Comparison of ENCODE assay signal across 10 cellular contexts in the genomic region with DNA sequence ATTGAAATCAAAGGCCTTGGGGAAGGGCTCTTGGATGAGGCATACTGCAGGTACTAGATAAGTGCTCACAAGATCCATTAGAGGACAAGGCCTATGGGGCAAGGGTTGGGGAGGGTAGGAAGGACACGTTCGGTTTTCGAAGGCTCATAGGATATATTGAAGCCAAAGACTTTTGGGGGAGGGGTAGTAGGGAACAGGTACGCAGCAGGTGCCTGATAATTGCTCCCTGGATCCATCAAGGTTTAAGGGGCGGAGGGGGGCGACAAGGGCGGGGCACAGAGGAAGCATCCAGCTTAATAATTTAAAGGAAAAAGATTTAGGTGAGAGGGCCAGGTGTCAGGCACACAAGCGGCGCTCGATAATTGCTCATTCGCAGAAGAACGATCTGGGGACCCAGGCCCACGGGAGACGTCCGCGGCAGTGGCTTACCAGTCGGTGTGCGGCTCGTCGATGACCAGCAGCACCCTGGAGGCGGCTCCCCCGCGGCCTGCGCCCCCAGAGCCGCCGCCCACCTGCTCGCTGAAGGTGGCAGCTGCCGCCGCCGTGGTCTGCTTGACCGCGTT. TPM values are rescaled to one million over a fixed set of nuclear protein-coding genes. Genes with fewer than 3 reads are reported as not detected.
DNase-seq lines count a peak whose midpoint lies in the region; ATAC-seq, FAIRE-seq and TF ChIP-seq lines count a peak whose summit lies in the region.
"Had no signal": no experiment of that assay in that cellular context is flagged by ENCODE, and none has a peak within 500 bp of the region (broad histone marks: within the 10 kb centered on the region; RNA-seq: fewer than 3 reads in every experiment).

No MANE protein-coding gene starts in this region.

- H4K20me1 ChIP-seq in astrocyte (ENCODE audit: insufficient read depth, low read length), result no peaks in the 10 kb centered on the region

- H3K79me2 ChIP-seq in ACC112 (ENCODE audit: control insufficient read depth, insufficient read depth, low read length, unreplicated experiment) (no peaks in the 10 kb centered on the region), astrocyte (ENCODE audit: insufficient read depth, low read length) (no peaks in the 10 kb centered on the region)

- peak overlapping the region; percentile 75 for H3K4me2 ChIP-seq in astrocyte (ENCODE audit: low read length)

- no peak for DNase-seq in H7
- no peak for DNase-seq in astrocyte (ENCODE audit: low read depth)
- DNase-seq in naive B cell, result no peak
- DNase-seq in stimulated activated naive CD4-positive, alpha-beta T cell (lab: John Stamatoyannopoulos, UW), result no peak
- no peak for DNase-seq in GM13976 (ENCODE audit: low spot score)
- DNase-seq in middle frontal gyrus (ENCODE audit: extremely low spot score, low spot score), result no peak

- ATAC-seq in naive B cell (ENCODE audit: low read depth in 2 of 2) (no peak), GM21529 (IDR thresholded peaks at IDR 0.05; ENCODE audit: unreplicated experiment) (no peak)

- no peak for FAIRE-seq in astrocyte (lab: Jason Lieb, UNC)
- FAIRE-seq: D721Med had no signal

- no peak overlapping the region for H3K9ac ChIP-seq in astrocyte (ENCODE audit: low read length)

- no peak overlapping the region for H3K27ac ChIP-seq in ACC112 (ENCODE audit: low read depth, low read length)
- no peak overlapping the region for H3K27ac ChIP-seq in astrocyte (ENCODE audit: low read depth, low read length)
- H3K27ac ChIP-seq: colonic mucosa had no signal

- H3K27me3 Mint-ChIP-seq in astrocyte (ENCODE audit: low read depth, unreplicated experiment) (peaks cover 22% of the 10 kb centered on the region), naive B cell (peaks cover 37 to 63% (median 59%) of the 10 kb centered on the region in 3 donors)

- peak overlapping the region; percentile 77 for H3K4me3 Mint-ChIP-seq in astrocyte (ENCODE audit: unreplicated experiment)
- peak overlapping the region in 7 of 8 donors; percentile 15 to 78 (median 55) for H3K4me3 Mint-ChIP-seq in naive B cell

- no peaks in the 10 kb centered on the region for H3K9me3 ChIP-seq in astrocyte (ENCODE audit: insufficient read depth, low read depth, low read length)
- H3K9me3 ChIP-seq: colonic mucosa had no signal

- no peak overlapping the region for H2AFZ ChIP-seq in ACC112 (ENCODE audit: low read length, unreplicated experiment)
- no peak overlapping the region for H2AFZ ChIP-seq in astrocyte (ENCODE audit: low read depth, low read length)

- H3K36me3 ChIP-seq in ACC112 (ENCODE audit: insufficient read depth, low read length) (no peaks in the 10 kb centered on the region), H7 (replicated peaks; ENCODE audit: control insufficient read depth, insufficient read depth, low read length) (no peaks in the 10 kb centered on the region), astrocyte (ENCODE audit: insufficient read depth, low read length) (no peaks in the 10 kb centered on the region)
- H3K36me3 ChIP-seq: colonic mucosa had no signal

- no peaks in the 10 kb centered on the region for H3K9me3 Mint-ChIP-seq in astrocyte (ENCODE audit: unreplicated experiment)
- peaks cover 0 to 11% (median 2%) of the 10 kb centered on the region in 7 donors for H3K9me3 Mint-ChIP-seq in naive B cell

- TF ChIP-seq CTCF in astrocyte (IDR thresholded peaks at IDR 0.05; ENCODE audit: insufficient read depth, low read depth, low read length), result no peak
- TF ChIP-seq CTCF in GM13976 (IDR thresholded peaks at IDR 0.05; ENCODE audit: borderline replicate concordance, control extremely low read depth, extremely low read depth, insufficient read depth, missing control alignments), result no peak

- in situ Hi-C loops in GM13976 (cut with MboI; ENCODE audit: low sequenced_read_pairs, unreplicated experiment), result no loop called here

- H3K36me3 Mint-ChIP-seq in astrocyte (ENCODE audit: low read depth, unreplicated experiment) (no peaks in the 10 kb centered on the region), naive B cell (peaks cover 0 to 5% of the 10 kb centered on the region in 2 donors)

- H3K4me3 ChIP-seq in ACC112 (ENCODE audit: low read depth, low read length), result 0 out of 2 replicates have a peak overlapping the region, but pooled peaks have one; percentile 47
- peak overlapping the region; percentile 46; the same call in 1 of the 2 replicates for H3K4me3 ChIP-seq in H7 (ENCODE audit: insufficient read depth, low read depth, low read length)
- peak overlapping the region; percentile 33 for H3K4me3 ChIP-seq in astrocyte (ENCODE audit: insufficient read depth, low read depth, low read length)

- H3K27me3 ChIP-seq in ACC112 (ENCODE audit: insufficient read depth, low read length), result no peaks in the 10 kb centered on the region
- peaks cover 3% of the 10 kb centered on the region; the same call in 1 of the 2 replicates for H3K27me3 ChIP-seq in H7 (ENCODE audit: control insufficient read depth, insufficient read depth, low read length)
- no peaks in the 10 kb centered on the region for H3K27me3 ChIP-seq in astrocyte (ENCODE audit: insufficient read depth, low read length)
- H3K27me3 ChIP-seq: colonic mucosa had no signal

- H3K27ac Mint-ChIP-seq in astrocyte (ENCODE audit: unreplicated experiment) (no peak overlapping the region), naive B cell (peak overlapping the region in 2 of 6 donors; percentile 59 to 96)

- H3K4me1 ChIP-seq in ACC112 (ENCODE audit: control insufficient read depth, insufficient read depth, low read length, unreplicated experiment) (no peaks in the 10 kb centered on the region), astrocyte (ENCODE audit: insufficient read depth, low read length) (no peaks in the 10 kb centered on the region)
- H3K4me1 ChIP-seq: colonic mucosa had no signal

- no peaks in the 10 kb centered on the region for H3K4me1 Mint-ChIP-seq in astrocyte (ENCODE audit: low read depth, unreplicated experiment)
- peaks cover 0 to 4% (median 3%) of the 10 kb centered on the region in 3 donors for H3K4me1 Mint-ChIP-seq in naive B cell

RNA-seq across cellular contexts. Expression of gene SYN1, which starts 0.7 kb away (rescaled TPM):
- total RNA-seq in H7 (2014; rRNA removed; shearing (Covaris generic)), result 0.81 and 2.1 TPM in 2 replicates
- total RNA-seq in astrocyte, result 1.6 and 2.2 TPM in 2 replicates
- polyA plus RNA-seq in naive B cell (ENCODE audit: low read depth in 6 of 6), result not detected

RNA-seq across cellular contexts. Expression of gene CFP, which starts 10.7 kb away (rescaled TPM):
- total RNA-seq in H7 (2014; rRNA removed; shearing (Covaris generic)), result 5.5 and 6.0 TPM in 2 replicates
- 0.17 and 1.1 TPM in 2 replicates for total RNA-seq in astrocyte
- polyA plus RNA-seq in naive B cell (ENCODE audit: low read depth in 6 of 6), result 1 to 10 TPM in 3 of 6 donors, under 1 TPM in 2, not detected in 1; 0.70 to 1.7 (median 1.4) TPM

RNA-seq across cellular contexts. Expression of gene ELK1, which starts 31.4 kb away (rescaled TPM):
- total RNA-seq in H7 (2014; rRNA removed; shearing (Covaris generic)), result 32.7 and 33.8 TPM in 2 replicates
- 33.6 and 34.1 TPM in 2 replicates for total RNA-seq in astrocyte
- 10 to 100 TPM; 14.0 to 23.7 (median 16.8) TPM for polyA plus RNA-seq in naive B cell (ENCODE audit: low read depth in 6 of 6)

RNA-seq across cellular contexts. Expression of gene TIMP1, which starts 36.8 kb away (rescaled TPM):
- 59.6 and 66.1 TPM in 2 replicates for total RNA-seq in H7 (2014; rRNA removed; shearing (Covaris generic))
- total RNA-seq in astrocyte, result 479 and 678 TPM in 2 replicates
- 10 to 100 TPM in 3 of 6 donors, 1 to 10 TPM in 3; 7.6 to 15.0 (median 10.5) TPM for polyA plus RNA-seq in naive B cell (ENCODE audit: low read depth in 6 of 6)

RNA-seq across cellular contexts. Expression of gene UXT, which starts 40.0 kb away (rescaled TPM):
- total RNA-seq in H7 (2014; rRNA removed; shearing (Covaris generic)), result 87.5 and 93.7 TPM in 2 replicates
- total RNA-seq in astrocyte, result 72.7 and 73.5 TPM in 2 replicates
- polyA plus RNA-seq in naive B cell (ENCODE audit: low read depth in 6 of 6), result 100 to 1,000 TPM; 281 to 349 (median 329) TPM
